In genomic region chr3:24388159-24388558, GRCh38 we compare ENCODE assay signal across 16 cellular contexts.
"Had no signal": no experiment of that assay in that cellular context is flagged by ENCODE, and none has a peak within 500 bp of the region (broad histone marks: within the 10 kb centered on the region; RNA-seq: fewer than 3 reads in every experiment).

No MANE protein-coding gene starts in this region.

- H3K4me2 ChIP-seq: SK-N-SH had no signal

- H3K4me3 ChIP-seq: lung had no signal

- H3K9me2 ChIP-seq: SK-N-SH had no signal

- H3K9ac ChIP-seq: SK-N-SH had no signal

- DNase-seq: activated CD4-positive, alpha-beta T cell treated with anti-CD3 and anti-CD28 coated beads, Interleukin-2, amount 10 ng/mL, durations not matched to agents 24 days and 14 days; activated CD4-positive, CD25-positive, alpha-beta regulatory T cell; activated CD8-positive, alpha-beta T cell treated with anti-CD3 and anti-CD28 coated beads for 36 hours; activated naive CD4-positive, alpha-beta T cell; activated naive CD8-positive, alpha-beta T cell treated with anti-CD3 and anti-CD28 coated beads, Interleukin-2, amount 10 ng/mL, durations not matched to agents 7 days and 5 days; activated T-cell treated with anti-CD3 and anti-CD28 coated beads, Interleukin-2, amount 50 U/mL, for 1 hour; cerebellar nuclear complex; cortex of kidney; midbrain; naive B cell; right cardiac atrium; SK-N-SH; small intestine; stimulated activated CD4-positive, alpha-beta T cell treated with anti-CD3 and anti-CD28 coated beads, Interleukin-4, amount 100 ng/mL, for 24 hours; T-cell had no signal

- H3K9me3 ChIP-seq: SK-N-SH had no signal
